18 cellular contexts compared by ENCODE assay signal in genomic region chr4:107130157-107130556, GRCh38.
A peak's percentile ranks its signal among the peaks of the same experiment; 100 is the strongest.
DNase-seq lines count a peak whose midpoint lies in the region; ATAC-seq and TF ChIP-seq lines count a peak whose summit lies in the region.
"Had no signal": no experiment of that assay in that cellular context is flagged by ENCODE, and none has a peak within 500 bp of the region (broad histone marks: within the 10 kb centered on the region; RNA-seq: fewer than 3 reads in every experiment).

No MANE protein-coding gene starts in this region.

- H3K27me3 ChIP-seq in suprapubic skin: no peaks in the 10 kb centered on the region

- TF ChIP-seq POLR2A in suprapubic skin (IDR thresholded peaks at IDR 0.05): no peak

- DNase-seq in EH (ENCODE audit: low read depth) (peak; percentile 15), NCI-H226 (peak; percentile 22), epithelial cell of esophagus (ENCODE audit: low read depth) (peak; percentile 16), DMS114 treated with DMSO at 0.1 percent for 48 hours (lab: John Stamatoyannopoulos, UW; ENCODE audit: unreplicated experiment) (no peak), DMS153 treated with DMSO at 0.1 percent for 48 hours (lab: John Stamatoyannopoulos, UW; ENCODE audit: unreplicated experiment) (no peak), suprapubic skin (ENCODE audit: low spot score in 2 of 2) (no peak)
- DNase-seq: 8988T, C1 segment of cervical spinal cord, DMS153, GDM1, Karpas-422, NCI-H1105 treated with DMSO at 0.1 percent for 48 hours, NCI-H187, NCI-H2171, NCI-H510A treated with DMSO at 0.1 percent for 48 hours, SHP77 had no signal

- no peak for ATAC-seq in GM19452 (IDR thresholded peaks at IDR 0.05; ENCODE audit: unreplicated experiment)

- WGBS in mesodermal cell (ENCODE audit: insufficient coverage in 2 of 2), 2 experiments: 60 to 78% methylated on average over 2 to 3 of the region's 3 CpGs
- 56% methylated on average over 3 of the region's 3 CpGs for WGBS in suprapubic skin

- H3K4me1 ChIP-seq in mesodermal cell (ENCODE audit: control insufficient read depth, insufficient read depth, low read length, poor library complexity, severe bottlenecking) (peaks cover 30% of the 10 kb centered on the region), suprapubic skin (no peaks in the 10 kb centered on the region)

- H3K36me3 ChIP-seq in mesodermal cell (ENCODE audit: control insufficient read depth, insufficient read depth, low read length) (no peaks in the 10 kb centered on the region), suprapubic skin (no peaks in the 10 kb centered on the region)

- no peak for TF ChIP-seq CTCF in epithelial cell of esophagus (IDR thresholded peaks at IDR 0.05; ENCODE audit: insufficient read depth, low read depth, low read length, missing control alignments)
- TF ChIP-seq CTCF in suprapubic skin (IDR thresholded peaks at IDR 0.05): no peak

- H3K9me3 ChIP-seq in mesodermal cell (ENCODE audit: control insufficient read depth, low read length): no peaks in the 10 kb centered on the region
- H3K9me3 ChIP-seq in suprapubic skin: no peaks in the 10 kb centered on the region

- TF ChIP-seq EP300 in suprapubic skin (IDR thresholded peaks at IDR 0.05): no peak

- H3K4me3 ChIP-seq in epithelial cell of esophagus (ENCODE audit: low read length): no peak overlapping the region
- H3K4me3 ChIP-seq in mesodermal cell (ENCODE audit: extremely low read depth, insufficient read depth, low read length, poor library complexity, severe bottlenecking): no peak overlapping the region
- no peak overlapping the region for H3K4me3 ChIP-seq in suprapubic skin

- H3K27ac ChIP-seq in mesodermal cell (ENCODE audit: low read depth, low read length, severe bottlenecking) (peak overlapping the region; percentile 57), suprapubic skin (no peak overlapping the region)

Comparison
In these comparisons a context has a peak if more than half of its experiments do, and no peak if none do; other contexts are left out.
1. DNase-seq: peak in EH (single experiment), NCI-H226 (single experiment) and epithelial cell of esophagus (single experiment); none in DMS114 treated with DMSO at 0.1 percent for 48 hours (single experiment), DMS153 treated with DMSO at 0.1 percent for 48 hours (single experiment) and suprapubic skin (0 of 2).